ENCODE assay signal across 8 cellular contexts in genomic region chrX:37745354-37745753, GRCh38. TPM values are rescaled to one million over a fixed set of nuclear protein-coding genes. Genes with fewer than 3 reads are reported as not detected.
A peak's percentile ranks its signal among the peaks of the same experiment; 100 is the strongest.
DNase-seq lines count a peak whose midpoint lies in the region; ATAC-seq and TF ChIP-seq lines count a peak whose summit lies in the region.

No MANE protein-coding gene starts in this region.

- H3K4me1 Mint-ChIP-seq in osteocyte (ENCODE audit: unreplicated experiment): peaks cover 2% of the 10 kb centered on the region

- no peaks in the 10 kb centered on the region for H3K36me3 Mint-ChIP-seq in osteocyte (ENCODE audit: unreplicated experiment)

- H3K27me3 ChIP-seq in foreskin keratinocyte (no peaks in the 10 kb centered on the region), tibial nerve (peaks cover 0 to 5% of the 10 kb centered on the region in 2 donors)

- no peaks in the 10 kb centered on the region for H3K9me3 ChIP-seq in KOPT-K1 (ENCODE audit: insufficient read depth, low read length, poor library complexity, severe bottlenecking)
- no peaks in the 10 kb centered on the region for H3K9me3 ChIP-seq in tibial nerve

- H3K27me3 Mint-ChIP-seq in osteocyte (ENCODE audit: unreplicated experiment): peaks cover 15% of the 10 kb centered on the region

- WGBS in tibial nerve, 2 donors: 23 to 29% methylated on average over 3 of the region's 3 CpGs

- H3K27ac ChIP-seq in KOPT-K1 (ENCODE audit: low read depth, low read length, poor library complexity, severe bottlenecking) (peak overlapping the region; percentile 28), foreskin keratinocyte (no peak overlapping the region), tibial nerve (no peak overlapping the region)

- no peak overlapping the region for H3K4me3 ChIP-seq in tibial nerve

- no peak overlapping the region for H3K27ac Mint-ChIP-seq in osteocyte (ENCODE audit: unreplicated experiment)

- peak; percentile 76 for TF ChIP-seq CTCF in foreskin keratinocyte (conservative IDR thresholded peaks at IDR 0.05)
- TF ChIP-seq CTCF in osteocyte (IDR thresholded peaks at IDR 0.05): peak; percentile 79
- TF ChIP-seq CTCF in tibial nerve (IDR thresholded peaks at IDR 0.05): peak; percentile 59 to 76 (median 66)

- ATAC-seq in GM21576 (IDR thresholded peaks at IDR 0.05; ENCODE audit: unreplicated experiment): peak; percentile 45
- peak; percentile 76 for ATAC-seq in foreskin keratinocyte

- DNase-seq in DMS 273 (lab: John Stamatoyannopoulos, UW; ENCODE audit: unreplicated experiment): peak; percentile 88
- DNase-seq in RPMI8226: peak; percentile 76
- peak; percentile 63 for DNase-seq in activated T-helper 9 cell treated with anti-CD3 and anti-CD28 coated beads, Interleukin-2, amount 50 U/mL, for 16 hours (ENCODE audit: low read depth)
- peak in 1 of 2 donors; percentile 29 for DNase-seq in foreskin keratinocyte
- DNase-seq in osteocyte (ENCODE audit: extremely low spot score, unreplicated experiment): peak; percentile 87
- DNase-seq in tibial nerve (ENCODE audit: low spot score in 2 of 2): peak; percentile 41 to 73

- no peak for TF ChIP-seq POLR2A in tibial nerve (IDR thresholded peaks at IDR 0.05)

- peaks cover 3% of the 10 kb centered on the region for H3K9me3 Mint-ChIP-seq in osteocyte (ENCODE audit: unreplicated experiment)

- no peaks in the 10 kb centered on the region for H3K36me3 ChIP-seq in KOPT-K1 (ENCODE audit: insufficient read depth, low read length)
- H3K36me3 ChIP-seq in tibial nerve: no peaks in the 10 kb centered on the region

- no peaks in the 10 kb centered on the region for H3K4me1 ChIP-seq in foreskin keratinocyte
- H3K4me1 ChIP-seq in tibial nerve: no peaks in the 10 kb centered on the region

- no peak overlapping the region for H3K4me3 Mint-ChIP-seq in osteocyte (ENCODE audit: unreplicated experiment)

- TF ChIP-seq EP300 in tibial nerve (IDR thresholded peaks at IDR 0.05): no peak

RNA-seq across cellular contexts. Expression of gene CYBB, which starts 34.5 kb away (rescaled TPM):
- total RNA-seq in foreskin keratinocyte (0.03 TPM in 1 of 2 replicates, not detected in the other), osteocyte (not detected in 2 replicates), tibial nerve (10 to 100 TPM; 19.5 to 26.0 (median 21.8) TPM)
- not detected in 2 replicates for polyA plus RNA-seq in foreskin keratinocyte

RNA-seq across cellular contexts. Expression of gene XK, which starts 59.8 kb away (rescaled TPM):
- total RNA-seq in foreskin keratinocyte: 0.21 and 0.24 TPM in 2 replicates
- 0.07 and 0.09 TPM in 2 replicates for polyA plus RNA-seq in foreskin keratinocyte
- not detected in 2 replicates for total RNA-seq in osteocyte
- under 1 TPM; under 0.01 to 0.22 (median 0.10) TPM for total RNA-seq in tibial nerve

Comparison
In these comparisons a context has a peak if more than half of its experiments do, and no peak if none do; other contexts are left out.
1. RNA of gene CYBB, which starts 34.5 kb away (total RNA-seq): 19.5 to 26.0 TPM in tibial nerve; 0.03 TPM in foreskin keratinocyte and not detected in osteocyte; every median in the first group is over 10 times any median in the second.
2. Peak in every context shown above with its lines, with median percentiles within 50 percentile points of each other: CTCF ChIP-seq.